Comparison of ENCODE assay signal across 1 cellular context in genomic region chr17:56112086-56112485, GRCh38.
TF ChIP-seq lines count a peak whose summit lies in the region.

No MANE protein-coding gene starts in this region.

TF ChIP-seq in SK-N-SH, 30 proteins besides CTCF, POLR2A, EP300 and RAD21 (continued from another document):
- TF ChIP-seq ZBTB33 (IDR thresholded peaks at IDR 0.05; ENCODE audit: borderline replicate concordance, low read depth) = no peak
- no peak for TF ChIP-seq FOXJ3 (CRISPR knock-in tag; IDR thresholded peaks at IDR 0.05)
- TF ChIP-seq TEAD4 (IDR thresholded peaks at IDR 0.05; ENCODE audit: borderline replicate concordance, insufficient read depth) = no peak
- 0 out of 2 replicates have a peak, but pooled peaks have one; percentile 18 for TF ChIP-seq PBX3 (IDR thresholded peaks at IDR 0.05)
- no peak for TF ChIP-seq REST (IDR thresholded peaks at IDR 0.05; ENCODE audit: low read depth, low read length)
- TF ChIP-seq RXRA (IDR thresholded peaks at IDR 0.05; ENCODE audit: borderline replicate concordance, low read depth) = no peak
- TF ChIP-seq IRF3 (IDR thresholded peaks at IDR 0.05; ENCODE audit: low read depth, low read length) = no peak
- TF ChIP-seq USF1 (IDR thresholded peaks at IDR 0.05; ENCODE audit: borderline replicate concordance, low read depth) = no peak
- TF ChIP-seq POLR2AphosphoS5 (IDR thresholded peaks at IDR 0.05; ENCODE audit: low read depth, low read length) = no peak
- peak; percentile 56 for TF ChIP-seq JUND (IDR thresholded peaks at IDR 0.05)
- no peak for TF ChIP-seq NRF1 (IDR thresholded peaks at IDR 0.05; ENCODE audit: low read depth, low read length)
- TF ChIP-seq MXI1 (IDR thresholded peaks at IDR 0.05; ENCODE audit: low read depth, low read length) = no peak
- TF ChIP-seq NFIC (IDR thresholded peaks at IDR 0.05; ENCODE audit: borderline replicate concordance) = peak; percentile 43; the same call in 1 of the 2 replicates
- no peak for TF ChIP-seq CHD2 (IDR thresholded peaks at IDR 0.05; ENCODE audit: low read length, partially characterized antibody)
- no peak for TF ChIP-seq GABPA (IDR thresholded peaks at IDR 0.05; ENCODE audit: low read depth)
